ENCODE assay signal across 1 cellular context in the genomic region with DNA sequence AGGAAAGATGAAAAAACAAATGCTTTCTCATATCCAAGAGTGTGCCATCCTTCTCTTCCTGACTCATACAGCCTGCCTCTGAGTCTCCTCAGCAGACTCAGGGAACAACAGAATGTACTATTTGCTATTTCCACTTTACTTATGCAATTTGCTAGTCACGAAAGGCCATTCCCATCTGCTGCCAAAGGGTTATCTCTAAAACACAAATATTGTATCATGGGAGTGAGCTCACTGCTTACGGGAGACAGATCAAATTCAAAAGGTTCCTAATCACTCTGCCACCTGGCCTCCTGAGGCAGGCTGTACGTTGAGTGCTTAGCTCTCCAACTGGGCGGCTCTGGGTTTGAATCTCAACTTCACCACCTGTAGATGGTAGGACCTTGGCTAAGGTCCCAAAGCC.
TF ChIP-seq lines count a peak whose summit lies in the region.

No MANE protein-coding gene starts in this region.

TF ChIP-seq in HepG2, 621 proteins besides CTCF, POLR2A, EP300 and RAD21 (continued from another document):
- TF ChIP-seq MZF1 (CRISPR knock-in tag; IDR thresholded peaks at IDR 0.05; ENCODE audit: borderline replicate concordance), result no peak
- TF ChIP-seq ATRX (CRISPR knock-in tag; IDR thresholded peaks at IDR 0.05; ENCODE audit: borderline replicate concordance), result no peak
- TF ChIP-seq ZNF12 (CRISPR knock-in tag; IDR thresholded peaks at IDR 0.05), result peak; percentile 35; the same call in 1 of the 2 replicates
- 0 out of 2 replicates have a peak, but pooled peaks have one; percentile 10 for TF ChIP-seq FOXK1 (CRISPR knock-in tag; IDR thresholded peaks at IDR 0.05; ENCODE audit: borderline replicate concordance, low read depth)
- TF ChIP-seq, protein P1, sequence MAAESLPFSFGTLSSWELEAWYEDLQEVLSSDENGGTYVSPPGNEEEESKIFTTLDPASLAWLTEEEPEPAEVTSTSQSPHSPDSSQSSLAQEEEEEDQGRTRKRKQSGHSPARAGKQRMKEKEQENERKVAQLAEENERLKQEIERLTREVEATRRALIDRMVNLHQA (CRISPR knock-in tag; IDR thresholded peaks at IDR 0.05), result no peak
- TF ChIP-seq, protein P2, sequence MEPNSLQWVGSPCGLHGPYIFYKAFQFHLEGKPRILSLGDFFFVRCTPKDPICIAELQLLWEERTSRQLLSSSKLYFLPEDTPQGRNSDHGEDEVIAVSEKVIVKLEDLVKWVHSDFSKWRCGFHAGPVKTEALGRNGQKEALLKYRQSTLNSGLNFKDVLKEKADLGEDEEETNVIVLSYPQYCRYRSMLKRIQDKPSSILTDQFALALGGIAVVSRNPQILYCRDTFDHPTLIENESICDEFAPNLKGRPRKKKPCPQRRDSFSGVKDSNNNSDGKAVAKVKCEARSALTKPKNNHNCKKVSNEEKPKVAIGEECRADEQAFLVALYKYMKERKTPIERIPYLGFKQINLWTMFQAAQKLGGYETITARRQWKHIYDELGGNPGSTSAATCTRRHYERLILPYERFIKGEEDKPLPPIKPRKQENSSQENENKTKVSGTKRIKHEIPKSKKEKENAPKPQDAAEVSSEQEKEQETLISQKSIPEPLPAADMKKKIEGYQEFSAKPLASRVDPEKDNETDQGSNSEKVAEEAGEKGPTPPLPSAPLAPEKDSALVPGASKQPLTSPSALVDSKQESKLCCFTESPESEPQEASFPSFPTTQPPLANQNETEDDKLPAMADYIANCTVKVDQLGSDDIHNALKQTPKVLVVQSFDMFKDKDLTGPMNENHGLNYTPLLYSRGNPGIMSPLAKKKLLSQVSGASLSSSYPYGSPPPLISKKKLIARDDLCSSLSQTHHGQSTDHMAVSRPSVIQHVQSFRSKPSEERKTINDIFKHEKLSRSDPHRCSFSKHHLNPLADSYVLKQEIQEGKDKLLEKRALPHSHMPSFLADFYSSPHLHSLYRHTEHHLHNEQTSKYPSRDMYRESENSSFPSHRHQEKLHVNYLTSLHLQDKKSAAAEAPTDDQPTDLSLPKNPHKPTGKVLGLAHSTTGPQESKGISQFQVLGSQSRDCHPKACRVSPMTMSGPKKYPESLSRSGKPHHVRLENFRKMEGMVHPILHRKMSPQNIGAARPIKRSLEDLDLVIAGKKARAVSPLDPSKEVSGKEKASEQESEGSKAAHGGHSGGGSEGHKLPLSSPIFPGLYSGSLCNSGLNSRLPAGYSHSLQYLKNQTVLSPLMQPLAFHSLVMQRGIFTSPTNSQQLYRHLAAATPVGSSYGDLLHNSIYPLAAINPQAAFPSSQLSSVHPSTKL (CRISPR knock-in tag; IDR thresholded peaks at IDR 0.05), result peak; percentile 51
- TF ChIP-seq CEBPG (CRISPR knock-in tag; IDR thresholded peaks at IDR 0.05), result peak; percentile 28; the same call in 1 of the 2 replicates
- TF ChIP-seq, protein P3, sequence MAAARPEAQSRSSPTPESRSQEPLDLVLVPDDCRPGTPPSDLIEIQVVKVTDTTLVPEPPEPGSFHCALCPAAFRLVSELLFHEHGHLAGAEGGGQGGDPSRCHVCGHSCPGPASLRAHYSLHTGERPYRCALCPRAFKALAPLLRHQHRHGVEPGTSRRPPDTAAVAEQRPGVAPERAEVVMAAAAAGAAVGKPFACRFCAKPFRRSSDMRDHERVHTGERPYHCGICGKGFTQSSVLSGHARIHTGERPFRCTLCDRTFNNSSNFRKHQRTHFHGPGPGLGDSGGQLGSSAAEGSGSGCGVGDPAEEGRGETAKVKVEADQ (CRISPR knock-in tag; IDR thresholded peaks at IDR 0.05; ENCODE audit: borderline replicate concordance), result no peak
- no peak for TF ChIP-seq ZNF598 (CRISPR knock-in tag; IDR thresholded peaks at IDR 0.05; ENCODE audit: borderline replicate concordance)
- TF ChIP-seq RARA (CRISPR knock-in tag; IDR thresholded peaks at IDR 0.05), result peak; percentile 67
- TF ChIP-seq ZNF256 (CRISPR knock-in tag; conservative IDR thresholded peaks at IDR 0.05), result no peak
- peak; percentile 39 for TF ChIP-seq FOXA3 (CRISPR knock-in tag; IDR thresholded peaks at IDR 0.05)
- TF ChIP-seq SPEN (CRISPR knock-in tag; IDR thresholded peaks at IDR 0.05; ENCODE audit: low read depth), result no peak
- TF ChIP-seq HNF4A (CRISPR knock-in tag; IDR thresholded peaks at IDR 0.05), result peak; percentile 27; the same call in 1 of the 2 replicates
- TF ChIP-seq FOSL2 (CRISPR knock-in tag; IDR thresholded peaks at IDR 0.05), result peak; percentile 63
- no peak for TF ChIP-seq SOX13 (IDR thresholded peaks at IDR 0.05)
- TF ChIP-seq SOX13 (CRISPR knock-in tag; conservative IDR thresholded peaks at IDR 0.05 in 1 of 2, IDR thresholded peaks at IDR 0.05 in 1 of 2), result peak in 1 of 2 experiments; percentile 14; a peak in 1 of 4 replicates
- TF ChIP-seq, protein P4, sequence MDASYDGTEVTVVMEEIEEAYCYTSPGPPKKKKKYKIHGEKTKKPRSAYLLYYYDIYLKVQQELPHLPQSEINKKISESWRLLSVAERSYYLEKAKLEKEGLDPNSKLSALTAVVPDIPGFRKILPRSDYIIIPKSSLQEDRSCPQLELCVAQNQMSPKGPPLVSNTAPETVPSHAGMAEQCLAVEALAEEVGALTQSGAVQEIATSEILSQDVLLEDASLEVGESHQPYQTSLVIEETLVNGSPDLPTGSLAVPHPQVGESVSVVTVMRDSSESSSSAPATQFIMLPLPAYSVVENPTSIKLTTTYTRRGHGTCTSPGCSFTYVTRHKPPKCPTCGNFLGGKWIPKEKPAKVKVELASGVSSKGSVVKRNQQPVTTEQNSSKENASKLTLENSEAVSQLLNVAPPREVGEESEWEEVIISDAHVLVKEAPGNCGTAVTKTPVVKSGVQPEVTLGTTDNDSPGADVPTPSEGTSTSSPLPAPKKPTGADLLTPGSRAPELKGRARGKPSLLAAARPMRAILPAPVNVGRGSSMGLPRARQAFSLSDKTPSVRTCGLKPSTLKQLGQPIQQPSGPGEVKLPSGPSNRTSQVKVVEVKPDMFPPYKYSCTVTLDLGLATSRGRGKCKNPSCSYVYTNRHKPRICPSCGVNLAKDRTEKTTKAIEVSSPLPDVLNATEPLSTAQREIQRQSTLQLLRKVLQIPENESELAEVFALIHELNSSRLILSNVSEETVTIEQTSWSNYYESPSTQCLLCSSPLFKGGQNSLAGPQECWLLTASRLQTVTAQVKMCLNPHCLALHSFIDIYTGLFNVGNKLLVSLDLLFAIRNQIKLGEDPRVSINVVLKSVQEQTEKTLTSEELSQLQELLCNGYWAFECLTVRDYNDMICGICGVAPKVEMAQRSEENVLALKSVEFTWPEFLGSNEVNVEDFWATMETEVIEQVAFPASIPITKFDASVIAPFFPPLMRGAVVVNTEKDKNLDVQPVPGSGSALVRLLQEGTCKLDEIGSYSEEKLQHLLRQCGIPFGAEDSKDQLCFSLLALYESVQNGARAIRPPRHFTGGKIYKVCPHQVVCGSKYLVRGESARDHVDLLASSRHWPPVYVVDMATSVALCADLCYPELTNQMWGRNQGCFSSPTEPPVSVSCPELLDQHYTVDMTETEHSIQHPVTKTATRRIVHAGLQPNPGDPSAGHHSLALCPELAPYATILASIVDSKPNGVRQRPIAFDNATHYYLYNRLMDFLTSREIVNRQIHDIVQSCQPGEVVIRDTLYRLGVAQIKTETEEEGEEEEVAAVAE (CRISPR knock-in tag; IDR thresholded peaks at IDR 0.05; ENCODE audit: borderline replicate concordance), result 0 out of 2 replicates have a peak, but pooled peaks have one; percentile 67
- TF ChIP-seq RAD51 (IDR thresholded peaks at IDR 0.05; ENCODE audit: borderline replicate concordance), result no peak
- TF ChIP-seq SOX5 (CRISPR knock-in tag; IDR thresholded peaks at IDR 0.05; ENCODE audit: borderline replicate concordance), result peak; percentile 36; the same call in 1 of the 2 replicates
- no peak for TF ChIP-seq NR1H2 (CRISPR knock-in tag; IDR thresholded peaks at IDR 0.05; ENCODE audit: borderline replicate concordance, low read depth)
- TF ChIP-seq ZNF644 (CRISPR knock-in tag; IDR thresholded peaks at IDR 0.05; ENCODE audit: low read depth), result 0 out of 2 replicates have a peak, but pooled peaks have one; percentile 37
- TF ChIP-seq NCOA2 (CRISPR knock-in tag; IDR thresholded peaks at IDR 0.05), result 0 out of 2 replicates have a peak, but pooled peaks have one; percentile 20
- 0 out of 2 replicates have a peak, but pooled peaks have one; percentile 20 for TF ChIP-seq RXRB (CRISPR knock-in tag; IDR thresholded peaks at IDR 0.05; ENCODE audit: borderline replicate concordance)
- peak; percentile 60; the same call in 1 of the 2 replicates for TF ChIP-seq HMG20A (CRISPR knock-in tag; IDR thresholded peaks at IDR 0.05; ENCODE audit: borderline replicate concordance)
